Comparison of ENCODE assay signal across 8 cellular contexts in genomic region chr5:150436141-150436680, GRCh38. TPM values are rescaled to one million over a fixed set of nuclear protein-coding genes. Genes with fewer than 3 reads are reported as not detected.
DNase-seq lines count a peak whose midpoint lies in the region; ATAC-seq and TF ChIP-seq lines count a peak whose summit lies in the region.

No MANE protein-coding gene starts in this region.

- no peaks in the 10 kb centered on the region for H3K36me3 ChIP-seq in H7 (replicated peaks; ENCODE audit: control insufficient read depth, insufficient read depth, low read length)
- no peaks in the 10 kb centered on the region for H3K36me3 ChIP-seq in Loucy (ENCODE audit: insufficient read depth, low read length)
- H3K36me3 ChIP-seq in RWPE2 (ENCODE audit: low read depth), result no peaks in the 10 kb centered on the region
- no peaks in the 10 kb centered on the region for H3K36me3 ChIP-seq in testis (ENCODE audit: low read depth, missing control alignments)

- H3K4me3 Mint-ChIP-seq in activated T-helper 1 cell treated with anti-CD3 and anti-CD28 coated beads, Interleukin-12 subunit alpha, Interleukin-12 subunit beta, Interleukin-2, Interleukin-4 antibody, amounts not matched to agents 30 ng/mL and 10 ng/mL and 1 ng/mL, durations not matched to agents 14 hours and 24 hours and 36 hours, result peak overlapping the region; percentile 53

- no peaks in the 10 kb centered on the region for H3F3A ChIP-seq in Loucy (ENCODE audit: low read depth)

- H3K79me2 ChIP-seq in Loucy (ENCODE audit: insufficient read depth, low read length), result no peaks in the 10 kb centered on the region

- DNase-seq in GDM1 (lab: John Stamatoyannopoulos, UW) (peak; percentile 81), H7 (peak; percentile 90), RWPE2 (ENCODE audit: low spot score) (peak; percentile 92), fibroblast of villous mesenchyme (ENCODE audit: low read depth) (peak; percentile 92), omental fat pad (ENCODE audit: low spot score) (peak; percentile 100), testis (peak; percentile 97)
- DNase-seq in activated T-helper 1 cell treated with anti-CD3 and anti-CD28 coated beads, Interleukin-12 subunit alpha, Interleukin-12 subunit beta, Interleukin-2, Interleukin-4 antibody, amounts not matched to agents 30 ng/mL and 10 ng/mL and 1 ng/mL, durations not matched to agents 14 hours and 24 hours and 36 hours (ENCODE audit: low spot score), result peak; percentile 84

- peak overlapping the region; percentile 12 for H3K27ac Mint-ChIP-seq in activated T-helper 1 cell treated with anti-CD3 and anti-CD28 coated beads, Interleukin-12 subunit alpha, Interleukin-12 subunit beta, Interleukin-2, Interleukin-4 antibody, amounts not matched to agents 30 ng/mL and 10 ng/mL and 1 ng/mL, durations not matched to agents 14 hours and 24 hours and 36 hours

- peaks cover 2% of the 10 kb centered on the region for H3K36me3 Mint-ChIP-seq in activated T-helper 1 cell treated with anti-CD3 and anti-CD28 coated beads, Interleukin-12 subunit alpha, Interleukin-12 subunit beta, Interleukin-2, Interleukin-4 antibody, amounts not matched to agents 30 ng/mL and 10 ng/mL and 1 ng/mL, durations not matched to agents 14 hours and 24 hours and 36 hours (ENCODE audit: low read depth)

- H4K20me1 ChIP-seq in Loucy (ENCODE audit: insufficient read depth, low read length, poor library complexity, severe bottlenecking), result no peaks in the 10 kb centered on the region

- no peak for TF ChIP-seq POLR2A in testis (IDR thresholded peaks at IDR 0.05)

- ATAC-seq in RWPE2 (ENCODE audit: low read depth) (peak; percentile 79), omental fat pad (ENCODE audit: low FRiP score) (peak; percentile 85)

- no peaks in the 10 kb centered on the region for H3K9me3 Mint-ChIP-seq in activated T-helper 1 cell treated with anti-CD3 and anti-CD28 coated beads, Interleukin-12 subunit alpha, Interleukin-12 subunit beta, Interleukin-2, Interleukin-4 antibody, amounts not matched to agents 30 ng/mL and 10 ng/mL and 1 ng/mL, durations not matched to agents 14 hours and 24 hours and 36 hours

- peaks cover 2% of the 10 kb centered on the region for H3K27me3 Mint-ChIP-seq in activated T-helper 1 cell treated with anti-CD3 and anti-CD28 coated beads, Interleukin-12 subunit alpha, Interleukin-12 subunit beta, Interleukin-2, Interleukin-4 antibody, amounts not matched to agents 30 ng/mL and 10 ng/mL and 1 ng/mL, durations not matched to agents 14 hours and 24 hours and 36 hours (ENCODE audit: insufficient read depth)

- H3K27ac ChIP-seq in RWPE2 (ENCODE audit: poor library complexity, severe bottlenecking) (no peak overlapping the region), testis (no peak overlapping the region)

- intact Hi-C loops in activated T-helper 1 cell treated with anti-CD3 and anti-CD28 coated beads, Interleukin-12 subunit alpha, Interleukin-12 subunit beta, Interleukin-2, Interleukin-4 antibody, amounts not matched to agents 30 ng/mL and 10 ng/mL and 1 ng/mL, durations not matched to agents 14 hours and 24 hours and 36 hours (cut with micrococcal nuclease), result loop anchor here (1.0 to 2.0 kb wide), 8 partner anchors 13 to 306 kb away; partner anchors contain the start of genes RPS14 and TCOF1
- intact Hi-C loops in testis (cut with DNase I; ENCODE audit: low total_unique reads), result no loop called here

- H3K4me1 ChIP-seq in Loucy (ENCODE audit: insufficient read depth, low read length, poor library complexity, severe bottlenecking) (peaks cover 3% of the 10 kb centered on the region), RWPE2 (ENCODE audit: insufficient read depth, poor library complexity, severe bottlenecking) (peaks cover 5% of the 10 kb centered on the region), testis (no peaks in the 10 kb centered on the region)

- H3K9me3 ChIP-seq in Loucy (ENCODE audit: insufficient read depth, low read depth, low read length), result no peaks in the 10 kb centered on the region
- H3K9me3 ChIP-seq in RWPE2 (ENCODE audit: severe bottlenecking), result no peaks in the 10 kb centered on the region
- no peaks in the 10 kb centered on the region for H3K9me3 ChIP-seq in testis

- H3K27me3 ChIP-seq in H7 (ENCODE audit: control insufficient read depth, insufficient read depth, low read length) (no peaks in the 10 kb centered on the region), Loucy (ENCODE audit: insufficient read depth, low read length, poor library complexity, severe bottlenecking) (no peaks in the 10 kb centered on the region), RWPE2 (ENCODE audit: insufficient read depth, poor library complexity, severe bottlenecking) (no peaks in the 10 kb centered on the region), testis (no peaks in the 10 kb centered on the region)

- H3K4me1 Mint-ChIP-seq in activated T-helper 1 cell treated with anti-CD3 and anti-CD28 coated beads, Interleukin-12 subunit alpha, Interleukin-12 subunit beta, Interleukin-2, Interleukin-4 antibody, amounts not matched to agents 30 ng/mL and 10 ng/mL and 1 ng/mL, durations not matched to agents 14 hours and 24 hours and 36 hours (ENCODE audit: low read depth), result peaks cover 12% of the 10 kb centered on the region

- peak overlapping the region; percentile 8 for H3K4me2 ChIP-seq in Loucy (ENCODE audit: low read depth, low read length, poor library complexity, severe bottlenecking)

- no peaks in the 10 kb centered on the region for H3K9me2 ChIP-seq in Loucy (replicated peaks; ENCODE audit: low read depth, low read length)

- no peak overlapping the region for H3K9ac ChIP-seq in Loucy (ENCODE audit: low read depth, low read length, poor library complexity, severe bottlenecking)

- peak overlapping the region; percentile 96 for H2AFZ ChIP-seq in Loucy (ENCODE audit: low read length)

- H3K4me3 ChIP-seq in H7 (ENCODE audit: insufficient read depth, low read depth, low read length) (no peak overlapping the region), Loucy (ENCODE audit: low read length, poor library complexity, severe bottlenecking) (no peak overlapping the region), RWPE2 (ENCODE audit: severe bottlenecking) (no peak overlapping the region), fibroblast of villous mesenchyme (ENCODE audit: low read depth, low read length) (no peak overlapping the region), testis (no peak overlapping the region)

- 33 to 37% methylated on average over 13 of the region's 13 CpGs for WGBS in testis, 2 donors

- TF ChIP-seq CTCF in Loucy (conservative IDR thresholded peaks at IDR 0.05; ENCODE audit: low read length) (peak; percentile 86), RWPE2 (IDR thresholded peaks at IDR 0.05; ENCODE audit: poor library complexity, severe bottlenecking) (peak; percentile 99), fibroblast of villous mesenchyme (IDR thresholded peaks at IDR 0.05; ENCODE audit: insufficient read depth, low read depth, low read length) (peak; percentile 80), omental fat pad (IDR thresholded peaks at IDR 0.05) (peak in 2 of 3 donors; percentile 41 to 85), testis (IDR thresholded peaks at IDR 0.05) (peak; percentile 86 to 92 (median 88))

RNA-seq across cellular contexts. Expression of gene RPS14, which starts 13.3 kb away (rescaled TPM):
- total RNA-seq in H7 (2014; rRNA removed; shearing (Covaris generic)), result 2,734 and 3,255 TPM in 2 replicates
- 2,328 and 2,429 TPM in 2 replicates for total RNA-seq in activated T-helper 1 cell treated with anti-CD3 and anti-CD28 coated beads, Interleukin-12 subunit alpha, Interleukin-12 subunit beta, Interleukin-2, Interleukin-4 antibody, amounts not matched to agents 30 ng/mL and 10 ng/mL and 1 ng/mL, durations not matched to agents 14 hours and 24 hours and 36 hours
- total RNA-seq in fibroblast of villous mesenchyme (1,744 and 3,299 TPM in 2 replicates), omental fat pad (1,000 to 10,000 TPM; 2,241 to 3,327 (median 3,027) TPM), testis (1,000 to 10,000 TPM in 1 of 2 donors, 100 to 1,000 TPM in 1; 781 to 1,273 TPM)
- 1,234 TPM for polyA plus RNA-seq in testis (ENCODE audit: insufficient read depth, low read depth, low replicate concordance)

RNA-seq across cellular contexts. Expression of gene CD74, which starts 23.5 kb away (rescaled TPM):
- 18.0 and 32.2 TPM in 2 replicates for total RNA-seq in H7 (2014; rRNA removed; shearing (Covaris generic))
- 440 and 444 TPM in 2 replicates for total RNA-seq in activated T-helper 1 cell treated with anti-CD3 and anti-CD28 coated beads, Interleukin-12 subunit alpha, Interleukin-12 subunit beta, Interleukin-2, Interleukin-4 antibody, amounts not matched to agents 30 ng/mL and 10 ng/mL and 1 ng/mL, durations not matched to agents 14 hours and 24 hours and 36 hours
- total RNA-seq in fibroblast of villous mesenchyme (0.32 and 3.0 TPM in 2 replicates), omental fat pad (100 to 1,000 TPM; 188 to 705 (median 639) TPM), testis (100 to 1,000 TPM; 137 to 223 TPM)
- polyA plus RNA-seq in testis (ENCODE audit: insufficient read depth, low read depth, low replicate concordance), result 1,318 TPM
